In genomic region chr7:101390901-101391301, GRCh38 we compare ENCODE assay signal across 8 cellular contexts. TPM values are rescaled to one million over a fixed set of nuclear protein-coding genes. Genes with fewer than 3 reads are reported as not detected.
DNase-seq lines count a peak whose midpoint lies in the region; ATAC-seq and TF ChIP-seq lines count a peak whose summit lies in the region.

No MANE protein-coding gene starts in this region.

- no peaks in the 10 kb centered on the region for H3K36me3 Mint-ChIP-seq in activated naive CD8-positive, alpha-beta T cell
- no peaks in the 10 kb centered on the region for H3K36me3 Mint-ChIP-seq in nephron progenitor cell (ENCODE audit: low read depth)

- peak; percentile 99 for ATAC-seq in GM18511 (IDR thresholded peaks at IDR 0.05; ENCODE audit: unreplicated experiment)

- DNase-seq in H7 (peak; percentile 74), NCI-H2171 (lab: John Stamatoyannopoulos, UW) (peak; percentile 54), nephron progenitor cell (peak; percentile 75), cerebellum (ENCODE audit: low spot score) (no peak), medulla oblongata (ENCODE audit: extremely low spot score) (no peak), AG08396 (ENCODE audit: low spot score) (no peak)

- no peaks in the 10 kb centered on the region for H3K27me3 ChIP-seq in H7 (ENCODE audit: control insufficient read depth, insufficient read depth, low read length)

- TF ChIP-seq CTCF in nephron progenitor cell (IDR thresholded peaks at IDR 0.05) = no peak

- no peak overlapping the region for H3K4me3 ChIP-seq in H7 (ENCODE audit: insufficient read depth, low read depth, low read length)

- H3K27me3 Mint-ChIP-seq in activated naive CD8-positive, alpha-beta T cell = no peaks in the 10 kb centered on the region
- H3K27me3 Mint-ChIP-seq in nephron progenitor cell (ENCODE audit: low read depth, poor library complexity) = peaks cover 2% of the 10 kb centered on the region

- H3K4me1 Mint-ChIP-seq in activated naive CD8-positive, alpha-beta T cell (ENCODE audit: low read depth) = peaks cover 33% of the 10 kb centered on the region
- peaks cover 83% of the 10 kb centered on the region for H3K4me1 Mint-ChIP-seq in nephron progenitor cell

- peak overlapping the region; percentile 89 for H3K27ac Mint-ChIP-seq in activated naive CD8-positive, alpha-beta T cell
- H3K27ac Mint-ChIP-seq in nephron progenitor cell = peak overlapping the region; percentile 98

- H3K4me3 Mint-ChIP-seq in activated naive CD8-positive, alpha-beta T cell = peak overlapping the region; percentile 57
- H3K4me3 Mint-ChIP-seq in nephron progenitor cell = peak overlapping the region; percentile 31

- H3K36me3 ChIP-seq in H7 (replicated peaks; ENCODE audit: control insufficient read depth, insufficient read depth, low read length) = no peaks in the 10 kb centered on the region

- H3K9me3 Mint-ChIP-seq in activated naive CD8-positive, alpha-beta T cell (ENCODE audit: low read depth) = no peaks in the 10 kb centered on the region
- H3K9me3 Mint-ChIP-seq in nephron progenitor cell = no peaks in the 10 kb centered on the region

RNA-seq across cellular contexts. Expression of gene COL26A1, which starts 28.2 kb away (rescaled TPM):
- 70.3 and 77.5 TPM in 2 replicates for total RNA-seq in H7 (2014; rRNA removed; shearing (Covaris generic))
- total RNA-seq in cerebellum = 16.3 TPM

Comparison
In these comparisons a context has a peak if more than half of its experiments do, and no peak if none do; other contexts are left out.
1. DNase-seq: peak in H7 (single experiment), NCI-H2171 (single experiment) and nephron progenitor cell (single experiment); none in cerebellum (single experiment), medulla oblongata (single experiment) and AG08396 (single experiment).